Comparison of ENCODE assay signal across 26 cellular contexts in genomic region chr5:122377023-122377422, GRCh38.
A peak's percentile ranks its signal among the peaks of the same experiment; 100 is the strongest.
DNase-seq lines count a peak whose midpoint lies in the region; ATAC-seq and TF ChIP-seq lines count a peak whose summit lies in the region.
"Had no signal": no experiment of that assay in that cellular context is flagged by ENCODE, and none has a peak within 500 bp of the region (broad histone marks: within the 10 kb centered on the region; RNA-seq: fewer than 3 reads in every experiment).

No MANE protein-coding gene starts in this region.

- no peak overlapping the region for H2AK9ac ChIP-seq in IMR-90 (replicated peaks; ENCODE audit: low read depth, low read length, poor library complexity)

- H3K27me3 ChIP-seq in IMR-90 (ENCODE audit: control insufficient read depth, insufficient read depth, low read length) (no peaks in the 10 kb centered on the region), psoas muscle (ENCODE audit: insufficient read depth in 3 of 3, low read length in 2 of 3) (no peaks in the 10 kb centered on the region), vagina (no peaks in the 10 kb centered on the region)
- H3K27me3 ChIP-seq: heart left ventricle, right lobe of liver had no signal

- no peak overlapping the region for H2BK20ac ChIP-seq in IMR-90 (ENCODE audit: low read depth, low read length)

- no peak overlapping the region for H2BK5ac ChIP-seq in IMR-90 (ENCODE audit: low read depth, low read length, poor library complexity, severe bottlenecking)

- no peak overlapping the region for H4K8ac ChIP-seq in IMR-90 (ENCODE audit: low read depth in 2 of 2, low read length in 2 of 2)

- no CpG with 5 or more reads among the region's 1 CpG for WGBS in IMR-90 (ENCODE audit: extremely low coverage in 2 of 2, insufficient read length in 1 of 2), 2 experiments
- 81 to 92% (median 86%) methylated on average over 1 of the region's 1 CpG for WGBS in psoas muscle, 3 donors

- H3K4me2 ChIP-seq in IMR-90 (ENCODE audit: low read depth, low read length): no peak overlapping the region

- no peak for ATAC-seq in IMR-90 (ENCODE audit: low read depth)
- ATAC-seq in psoas muscle: no peak
- ATAC-seq: HCT116; right lobe of liver; stimulated activated effector memory CD8-positive, alpha-beta T cell treated with anti-CD3 and anti-CD28 coated beads, Interleukin-12 subunit alpha, Interleukin-12 subunit beta, amount 100 ng/mL, for 72 hours had no signal

- no peak overlapping the region for H3K56ac ChIP-seq in IMR-90 (ENCODE audit: extremely low read depth, insufficient read depth, low read length)

- H3K79me1 ChIP-seq in IMR-90 (ENCODE audit: low read depth in 1 of 2, low read length in 2 of 2): peaks cover 0 to 5% of the 10 kb centered on the region in 2 experiments; a peak in 1 of 4 replicates

- H3K9me3 ChIP-seq in IMR-90 (ENCODE audit: control insufficient read depth, insufficient read depth, low read length) (no peaks in the 10 kb centered on the region), psoas muscle (no peaks in the 10 kb centered on the region), vagina (no peaks in the 10 kb centered on the region)
- H3K9me3 ChIP-seq: right lobe of liver had no signal

- in situ Hi-C loops in IMR-90 (cut with MboI; ENCODE audit: low sequenced_read_pairs): no loop called here

- H3K18ac ChIP-seq in IMR-90 (ENCODE audit: low read depth, low read length): no peak overlapping the region

- H3K36me3 ChIP-seq in IMR-90 (ENCODE audit: control insufficient read depth, insufficient read depth, low read length) (no peaks in the 10 kb centered on the region), psoas muscle (ENCODE audit: insufficient read depth in 1 of 2, low read depth in 1 of 2) (no peaks in the 10 kb centered on the region), vagina (no peaks in the 10 kb centered on the region)
- H3K36me3 ChIP-seq: heart left ventricle, right lobe of liver had no signal

- H3K9me1 ChIP-seq in IMR-90 (ENCODE audit: insufficient read depth, low read length): no peaks in the 10 kb centered on the region

- no TSS peak for BruUV-seq in IMR-90 (replicated peaks; lab: Mats Ljungman, UMichigan)

- H2BK15ac ChIP-seq in IMR-90 (ENCODE audit: low read depth, low read length): no peak overlapping the region

- no peak overlapping the region for H3K4ac ChIP-seq in IMR-90 (ENCODE audit: low read depth, low read length)

- H3K9ac ChIP-seq in IMR-90 (ENCODE audit: low read depth, low read length): no peak overlapping the region

- TF ChIP-seq POLR2A in IMR-90 (IDR thresholded peaks at IDR 0.05; ENCODE audit: low read depth, low read length) (no peak), vagina (IDR thresholded peaks at IDR 0.05) (no peak)

- no peak overlapping the region for H4K91ac ChIP-seq in IMR-90 (ENCODE audit: insufficient read depth, low read depth, low read length)

- no peak overlapping the region for H3K23ac ChIP-seq in IMR-90 (ENCODE audit: low read depth, low read length)

- H2AK5ac ChIP-seq in IMR-90 (ENCODE audit: low read depth, low read length): no peak overlapping the region

- no peaks in the 10 kb centered on the region for H4K20me1 ChIP-seq in IMR-90 (ENCODE audit: insufficient read depth, low read length)

- DNase-seq in IMR-90: peak; percentile 26
- DNase-seq in NCI-H226: peak; percentile 14
- DNase-seq in coronary artery (ENCODE audit: low spot score): no peak
- peak; percentile 7 for DNase-seq in iris pigment epithelial cell (ENCODE audit: low read depth)
- no peak for DNase-seq in psoas muscle
- DNase-seq in NCI-H1930 (lab: John Stamatoyannopoulos, UW): no peak
- no peak for DNase-seq in vagina (ENCODE audit: extremely low spot score in 2 of 2)
- DNase-seq: activated CD4-positive, alpha-beta T cell treated with anti-CD3 and anti-CD28 coated beads for 4 hours; activated CD8-positive, alpha-beta memory T cell treated with anti-CD3 and anti-CD28 coated beads for 24 hours; activated effector memory CD4-positive, alpha-beta T cell treated with anti-CD3 and anti-CD28 coated beads, Interleukin-2, amount 50 U/mL, for 16 hours; activated naive CD8-positive, alpha-beta T cell treated with anti-CD3 and anti-CD28 coated beads, Interleukin-2, amount 10 ng/mL, durations not matched to agents 7 days and 5 days; activated T-cell treated with anti-CD3 and anti-CD28 coated beads, Interleukin-2, amount 50 U/mL, for 1 hour; cerebellar nuclear complex; heart left ventricle; NCI-H1092; NCI-H1694 treated with DMSO at 0.1 percent for 48 hours; NCI-H2171; NCI-H524; NK-92 treated with Interleukin-12 subunit alpha and Interleukin-12 subunit beta, amount 100 ng/mL, for 24 hours; right lobe of liver; stimulated activated CD4-positive, alpha-beta T cell treated with anti-CD3 and anti-CD28 coated beads, Interleukin-12 subunit alpha, Interleukin-12 subunit beta, amount 100 ng/mL, for 4 hours; stimulated activated CD4-positive, alpha-beta T cell treated with anti-CD3 and anti-CD28 coated beads, Interleukin-4, amount 100 ng/mL, for 24 hours; T-helper 2 cell had no signal

- TF ChIP-seq CTCF in IMR-90 (conservative IDR thresholded peaks at IDR 0.05; ENCODE audit: low read depth, low read length) (no peak), coronary artery (IDR thresholded peaks at IDR 0.05) (no peak), psoas muscle (IDR thresholded peaks at IDR 0.05) (no peak), vagina (IDR thresholded peaks at IDR 0.05) (no peak)

- dilution Hi-C loops in IMR-90 (cut with HindIII; ENCODE audit: low sequenced_read_pairs, unreplicated experiment): no loop called here

- H3K4me3 ChIP-seq in IMR-90 (ENCODE audit: insufficient read depth, low read depth, low read length): no peak overlapping the region
- no peak overlapping the region for H3K4me3 ChIP-seq in coronary artery
- H3K4me3 ChIP-seq in psoas muscle: no peak overlapping the region
- no peak overlapping the region for H3K4me3 ChIP-seq in vagina
- H3K4me3 ChIP-seq: heart left ventricle, right lobe of liver, SK-N-MC had no signal

- CTCF ChIA-PET in IMR-90 (lab: Yijun Ruan, JAX): no interaction called here

- POLR2A ChIA-PET in IMR-90 (lab: Charles Lee; ENCODE audit: unreplicated experiment): no interaction called here

- H3K4me1 ChIP-seq in IMR-90 (ENCODE audit: control insufficient read depth, insufficient read depth, low read length): peaks cover 5% of the 10 kb centered on the region; the same call in 1 of the 2 replicates
- H3K4me1 ChIP-seq in psoas muscle: no peaks in the 10 kb centered on the region
- no peaks in the 10 kb centered on the region for H3K4me1 ChIP-seq in vagina
- H3K4me1 ChIP-seq: right lobe of liver had no signal

- TF ChIP-seq RAD21 in IMR-90 (IDR thresholded peaks at IDR 0.05; ENCODE audit: low read length): no peak

- no peak overlapping the region for H4K5ac ChIP-seq in IMR-90 (ENCODE audit: low read depth, low read length)

- H3K27ac ChIP-seq in IMR-90 (ENCODE audit: insufficient read depth, low read length) (no peak overlapping the region), coronary artery (peak overlapping the region; percentile 8 to 27), psoas muscle (no peak overlapping the region), vagina (no peak overlapping the region)
- H3K27ac ChIP-seq: right lobe of liver, SK-N-MC had no signal

- no peak overlapping the region for H3K14ac ChIP-seq in IMR-90 (replicated peaks; ENCODE audit: low read depth, low read length)

- no peak overlapping the region for H2AFZ ChIP-seq in IMR-90 (replicated peaks; ENCODE audit: low read length, poor library complexity)

- intact Hi-C loops in IMR-90 (cut with micrococcal nuclease) (no loop called here), psoas muscle (cut with DNase I) (no loop called here), vagina (cut with DNase I) (no loop called here)

- H2BK120ac ChIP-seq in IMR-90 (ENCODE audit: low read depth, low read length): no peak overlapping the region

TF ChIP-seq in IMR-90, 13 proteins besides CTCF, POLR2A, EP300 and RAD21:
- TF ChIP-seq FOS (IDR thresholded peaks at IDR 0.05; ENCODE audit: low read depth, low read length): no peak
- peak; percentile 38; the same call in 1 of the 2 replicates for TF ChIP-seq CEBPB (IDR thresholded peaks at IDR 0.05; ENCODE audit: low read depth, low read length)
- no peak for TF ChIP-seq MAFK (IDR thresholded peaks at IDR 0.05; ENCODE audit: low read depth, low read length)

Comparison
In these comparisons a context has a peak if more than half of its experiments do, and no peak if none do; other contexts are left out.
1. DNase-seq: peak in IMR-90 (single experiment), NCI-H226 (single experiment) and iris pigment epithelial cell (single experiment); none in coronary artery (single experiment), psoas muscle (0 of 2), NCI-H1930 (0 of 2) and vagina (0 of 2).
2. H3K27ac ChIP-seq: peak in coronary artery (2 of 2); none in IMR-90 (single experiment), psoas muscle (single experiment) and vagina (single experiment).